In the genomic region with DNA sequence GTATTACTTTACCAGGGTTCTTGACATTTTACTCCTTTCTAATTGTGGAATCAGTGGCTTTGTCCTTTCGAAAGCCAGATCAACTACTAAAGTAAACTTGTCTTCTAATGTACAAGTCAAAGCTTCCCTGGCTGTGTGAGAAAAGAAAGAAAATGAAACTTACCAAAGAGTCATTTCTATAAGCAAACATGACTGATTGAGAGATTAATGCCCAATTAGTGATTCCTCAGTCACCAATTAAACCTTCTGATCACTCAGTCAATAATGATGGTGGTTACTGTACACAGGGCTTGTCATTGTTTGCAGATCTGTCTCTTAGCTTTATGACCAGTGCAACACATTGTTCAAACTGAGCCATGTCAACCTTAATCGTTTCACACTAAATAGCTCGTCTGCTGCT, we compare ENCODE assay signal across 1 cellular context.
TF ChIP-seq lines count a peak whose summit lies in the region.

No MANE protein-coding gene starts in this region.

TF ChIP-seq in GM12878, 131 proteins besides CTCF, POLR2A, EP300 and RAD21 (continued from another document and continues in another):
- TF ChIP-seq ZBTB11 (CRISPR knock-in tag; IDR thresholded peaks at IDR 0.05) (no peak), IKZF2 (IDR thresholded peaks at IDR 0.05) (peak; percentile 82 to 91; a peak in 3 of 4 replicates), DPF2 (IDR thresholded peaks at IDR 0.05) (peak; percentile 98), ATF7 (IDR thresholded peaks at IDR 0.05; ENCODE audit: low read depth) (peak; percentile 91), MYC (IDR thresholded peaks at IDR 0.05; ENCODE audit: insufficient read depth, insufficient read length, insufficient replicate concordance, low read length, severe bottlenecking) (no peak), TBL1XR1 (IDR thresholded peaks at IDR 0.05; ENCODE audit: low read depth, low read length) (no peak), NFXL1 (IDR thresholded peaks at IDR 0.05; ENCODE audit: borderline replicate concordance) (no peak), STAT1 (conservative IDR thresholded peaks at IDR 0.05) (no peak), BCL3 (IDR thresholded peaks at IDR 0.05; ENCODE audit: borderline replicate concordance, insufficient read depth, low read depth, low read length, poor library complexity, severe bottlenecking) (peak; percentile 63), MAX (IDR thresholded peaks at IDR 0.05; ENCODE audit: low read depth, low read length) (no peak), EGR1 (IDR thresholded peaks at IDR 0.05; ENCODE audit: borderline replicate concordance in 1 of 2, low read depth in 2 of 2, low read length in 2 of 2) (no peak), SREBF1 (IDR thresholded peaks at IDR 0.05; ENCODE audit: low read length) (no peak), TARDBP (IDR thresholded peaks at IDR 0.05; ENCODE audit: borderline replicate concordance) (no peak), CHD2 (IDR thresholded peaks at IDR 0.05; ENCODE audit: borderline replicate concordance, low read depth, low read length) (no peak; the same call in 1 of the 2 replicates), MTA2 (IDR thresholded peaks at IDR 0.05; ENCODE audit: low read depth) (peak; percentile 100), MXI1 (IDR thresholded peaks at IDR 0.05; ENCODE audit: low read depth, low read length) (no peak), NBN (IDR thresholded peaks at IDR 0.05) (peak; percentile 89; the same call in 1 of the 2 replicates), MEF2A (IDR thresholded peaks at IDR 0.05; ENCODE audit: insufficient read depth, low read depth, low read length) (no peak), SIX5 (IDR thresholded peaks at IDR 0.05; ENCODE audit: low read depth, low read length, severe bottlenecking) (no peak), SPI1 (IDR thresholded peaks at IDR 0.05; ENCODE audit: borderline replicate concordance, insufficient read depth, low read depth, low read length) (no peak), HDGF (IDR thresholded peaks at IDR 0.05) (no peak), ZBTB33 (IDR thresholded peaks at IDR 0.05) (no peak), ASH2L (IDR thresholded peaks at IDR 0.05; ENCODE audit: borderline replicate concordance, low read depth) (no peak), CBX5 (IDR thresholded peaks at IDR 0.05; ENCODE audit: low read depth) (no peak), MLLT1 (IDR thresholded peaks at IDR 0.05) (0 out of 2 replicates have a peak, but pooled peaks have one; percentile 49), ATF2 (IDR thresholded peaks at IDR 0.05; ENCODE audit: low read length) (no peak), ZBTB40 (IDR thresholded peaks at IDR 0.05; ENCODE audit: borderline replicate concordance) (no peak), RUNX3 (IDR thresholded peaks at IDR 0.05; ENCODE audit: low read length) (peak; percentile 58; the same call in 1 of the 2 replicates), JUNB (IDR thresholded peaks at IDR 0.05) (peak; percentile 67), NR2C2 (IDR thresholded peaks at IDR 0.05; ENCODE audit: borderline replicate concordance, control insufficient read depth, insufficient read length, low read depth) (no peak), EED (IDR thresholded peaks at IDR 0.05; ENCODE audit: low read depth) (no peak), PRDM15 (CRISPR knock-in tag; IDR thresholded peaks at IDR 0.05) (no peak), CBFB (IDR thresholded peaks at IDR 0.05; ENCODE audit: low read depth) (no peak)
- TF ChIP-seq, protein P1, sequence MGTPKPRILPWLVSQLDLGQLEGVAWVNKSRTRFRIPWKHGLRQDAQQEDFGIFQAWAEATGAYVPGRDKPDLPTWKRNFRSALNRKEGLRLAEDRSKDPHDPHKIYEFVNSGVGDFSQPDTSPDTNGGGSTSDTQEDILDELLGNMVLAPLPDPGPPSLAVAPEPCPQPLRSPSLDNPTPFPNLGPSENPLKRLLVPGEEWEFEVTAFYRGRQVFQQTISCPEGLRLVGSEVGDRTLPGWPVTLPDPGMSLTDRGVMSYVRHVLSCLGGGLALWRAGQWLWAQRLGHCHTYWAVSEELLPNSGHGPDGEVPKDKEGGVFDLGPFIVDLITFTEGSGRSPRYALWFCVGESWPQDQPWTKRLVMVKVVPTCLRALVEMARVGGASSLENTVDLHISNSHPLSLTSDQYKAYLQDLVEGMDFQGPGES (IDR thresholded peaks at IDR 0.05): no peak
- TF ChIP-seq, protein P2, sequence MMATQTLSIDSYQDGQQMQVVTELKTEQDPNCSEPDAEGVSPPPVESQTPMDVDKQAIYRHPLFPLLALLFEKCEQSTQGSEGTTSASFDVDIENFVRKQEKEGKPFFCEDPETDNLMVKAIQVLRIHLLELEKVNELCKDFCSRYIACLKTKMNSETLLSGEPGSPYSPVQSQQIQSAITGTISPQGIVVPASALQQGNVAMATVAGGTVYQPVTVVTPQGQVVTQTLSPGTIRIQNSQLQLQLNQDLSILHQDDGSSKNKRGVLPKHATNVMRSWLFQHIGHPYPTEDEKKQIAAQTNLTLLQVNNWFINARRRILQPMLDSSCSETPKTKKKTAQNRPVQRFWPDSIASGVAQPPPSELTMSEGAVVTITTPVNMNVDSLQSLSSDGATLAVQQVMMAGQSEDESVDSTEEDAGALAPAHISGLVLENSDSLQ (IDR thresholded peaks at IDR 0.05): peak; percentile 81
